ENCODE assay signal across 9 cellular contexts in genomic region chr3:138348950-138349739, GRCh38. TPM values are rescaled to one million over a fixed set of nuclear protein-coding genes. Genes with fewer than 3 reads are reported as not detected.
DNase-seq lines count a peak whose midpoint lies in the region; ATAC-seq and TF ChIP-seq lines count a peak whose summit lies in the region.
"Had no signal": no experiment of that assay in that cellular context is flagged by ENCODE, and none has a peak within 500 bp of the region (broad histone marks: within the 10 kb centered on the region; RNA-seq: fewer than 3 reads in every experiment).

No MANE protein-coding gene starts in this region.

- H3K36me3 ChIP-seq in gastroesophageal sphincter, result no peaks in the 10 kb centered on the region

- H3K27me3 ChIP-seq in gastroesophageal sphincter, result no peaks in the 10 kb centered on the region

- H3K27ac Mint-ChIP-seq in T-helper 17 cell (no peak overlapping the region), osteocyte (ENCODE audit: unreplicated experiment) (peak overlapping the region; percentile 58)

- no peaks in the 10 kb centered on the region for H3K9me3 Mint-ChIP-seq in osteocyte (ENCODE audit: unreplicated experiment)

- no peak for TF ChIP-seq POLR2A in gastroesophageal sphincter (IDR thresholded peaks at IDR 0.05)

- no peaks in the 10 kb centered on the region for H3K9me3 ChIP-seq in T-helper 17 cell (ENCODE audit: control insufficient read depth, low read length, poor library complexity, severe bottlenecking)
- H3K9me3 ChIP-seq in gastroesophageal sphincter, result no peaks in the 10 kb centered on the region

- H3K36me3 Mint-ChIP-seq in T-helper 17 cell (ENCODE audit: low read depth), result no peaks in the 10 kb centered on the region
- no peaks in the 10 kb centered on the region for H3K36me3 Mint-ChIP-seq in osteocyte (ENCODE audit: unreplicated experiment)

- peak overlapping the region; percentile 63 to 93 for H3K4me3 ChIP-seq in gastroesophageal sphincter

- CTCF ChIA-PET in GM10248 (lab: Yijun Ruan, JAX), result interaction anchor here (1.2 kb wide), 2 partner anchors 13 to 566 kb away, joined by 3 read pairs; no protein-coding TSS in a partner anchor

- DNase-seq in NOMO-1 (lab: John Stamatoyannopoulos, UW; ENCODE audit: unreplicated experiment in 2 of 2) (peak; percentile 16 to 25), NOMO-1 treated with dmso at 0.1 percent for 144 hours (lab: John Stamatoyannopoulos, UW; ENCODE audit: unreplicated experiment) (no peak), T-helper 17 cell (no peak), osteocyte (ENCODE audit: extremely low spot score, unreplicated experiment) (no peak), superior temporal gyrus (ENCODE audit: extremely low spot score) (no peak), cerebellar nuclear complex (lab: John Stamatoyannopoulos, UW) (no peak), GM10248 (ENCODE audit: extremely low spot score) (no peak)

- ATAC-seq in T-helper 17 cell (no peak), gastroesophageal sphincter (no peak)

- peaks cover 0 to 40% (median 7%) of the 10 kb centered on the region in 3 donors for H3K4me1 ChIP-seq in gastroesophageal sphincter

- peak overlapping the region; percentile 80 to 98 (median 93) for H3K27ac ChIP-seq in gastroesophageal sphincter

- H3K4me3 Mint-ChIP-seq in T-helper 17 cell (peak overlapping the region; percentile 43), osteocyte (ENCODE audit: unreplicated experiment) (peak overlapping the region; percentile 75)

- 6% methylated on average over 3 of the region's 28 CpGs; no CpG with 5 or more reads in 1 of the 2 donors for WGBS in gastroesophageal sphincter (ENCODE audit: low coverage in 1 of 2), 2 donors

- TF ChIP-seq EP300 in gastroesophageal sphincter (IDR thresholded peaks at IDR 0.05), result no peak

- POLR2A ChIA-PET in GM10248 (lab: Yijun Ruan, JAX), result no interaction called here

- H3K27me3 Mint-ChIP-seq in T-helper 17 cell (peaks cover 34% of the 10 kb centered on the region), osteocyte (ENCODE audit: unreplicated experiment) (no peaks in the 10 kb centered on the region)

- no peak for TF ChIP-seq CTCF in gastroesophageal sphincter (IDR thresholded peaks at IDR 0.05)
- TF ChIP-seq CTCF in osteocyte (IDR thresholded peaks at IDR 0.05), result no peak
- no peak for TF ChIP-seq CTCF in GM10248 (IDR thresholded peaks at IDR 0.05; ENCODE audit: control extremely low read depth, extremely low read depth, low read depth, missing control alignments)

- H3K4me1 Mint-ChIP-seq in T-helper 17 cell, result peaks cover 10% of the 10 kb centered on the region
- peaks cover 35% of the 10 kb centered on the region for H3K4me1 Mint-ChIP-seq in osteocyte (ENCODE audit: unreplicated experiment)

RNA-seq across cellular contexts. Expression of gene MRAS, which starts 0.8 kb away (rescaled TPM):
- total RNA-seq in T-helper 17 cell (1 to 10 TPM in 1 of 2 donors, under 1 TPM in 1; 0.13 to 1.6 TPM), gastroesophageal sphincter (10 to 100 TPM; 31.8 to 58.1 (median 51.8) TPM), osteocyte (25.5 and 29.7 TPM in 2 replicates)
- total RNA-seq: activated CD8-positive, alpha-beta memory T cell treated with anti-CD3 and anti-CD28 coated beads for 36 hours had no signal

RNA-seq across cellular contexts. Expression of gene NME9, which starts 19.5 kb away (rescaled TPM):
- total RNA-seq in T-helper 17 cell (under 1 TPM; 0.60 to 0.85 TPM), gastroesophageal sphincter (under 1 TPM in 2 of 4 donors, not detected in 2; 0.47 to 0.54 TPM), osteocyte (not detected in 2 replicates)
- total RNA-seq: activated CD8-positive, alpha-beta memory T cell treated with anti-CD3 and anti-CD28 coated beads for 36 hours had no signal

Comparison
In these comparisons a context has a peak if more than half of its experiments do, and no peak if none do; other contexts are left out.
1. DNase-seq: peak in NOMO-1 (2 of 2); none in NOMO-1 treated with dmso at 0.1 percent for 144 hours (single experiment), T-helper 17 cell (0 of 3), osteocyte (single experiment), superior temporal gyrus (single experiment), cerebellar nuclear complex (0 of 2) and GM10248 (single experiment).
2. RNA of gene MRAS, which starts 0.8 kb away (total RNA-seq): 31.8 to 58.1 TPM in gastroesophageal sphincter and 25.5 to 29.7 TPM in osteocyte; 0.13 to 1.6 TPM in T-helper 17 cell; every median in the first group is over 10 times any median in the second.